18 cellular contexts compared by ENCODE assay signal in genomic region chr12:120488057-120488660, GRCh38. TPM values are rescaled to one million over a fixed set of nuclear protein-coding genes. Genes with fewer than 3 reads are reported as not detected.
A peak's percentile ranks its signal among the peaks of the same experiment; 100 is the strongest.
DNase-seq lines count a peak whose midpoint lies in the region; ATAC-seq and TF ChIP-seq lines count a peak whose summit lies in the region.
"Had no signal": no experiment of that assay in that cellular context is flagged by ENCODE, and none has a peak within 500 bp of the region (broad histone marks: within the 10 kb centered on the region; RNA-seq: fewer than 3 reads in every experiment).

No MANE protein-coding gene starts in this region.

- H3K4me1 ChIP-seq in mesodermal cell (ENCODE audit: control insufficient read depth, insufficient read depth, low read length, poor library complexity, severe bottlenecking), result peaks cover 4% of the 10 kb centered on the region
- H3K4me1 ChIP-seq: Caco-2, upper lobe of left lung had no signal

- peak overlapping the region; percentile 75 for H3K27ac ChIP-seq in cingulate gyrus (ENCODE audit: low read depth, low read length)
- peak overlapping the region; percentile 64 for H3K27ac ChIP-seq in mesodermal cell (ENCODE audit: low read depth, low read length, severe bottlenecking)
- H3K27ac ChIP-seq: upper lobe of left lung had no signal

- H3K36me3 Mint-ChIP-seq in activated T-helper 17 cell treated with anti-CD3 and anti-CD28 coated beads, Interleukin-2, amount 50 U/mL, for 72 hours (ENCODE audit: low read depth), result no peaks in the 10 kb centered on the region
- H3K36me3 Mint-ChIP-seq in stimulated activated naive B cell treated with anti-CD40 and anti-IgM and Interleukin-4, amounts not matched to agents 10 μg/mL and 1 μg/mL and 100 μg/mL, for 72 hours, result peaks cover 6 to 26% of the 10 kb centered on the region in 2 donors
- H3K36me3 Mint-ChIP-seq: activated naive CD8-positive, alpha-beta T cell treated with anti-CD3 and anti-CD28 coated beads for 36 hours had no signal

- H3K4me1 Mint-ChIP-seq in activated T-helper 17 cell treated with anti-CD3 and anti-CD28 coated beads, Interleukin-2, amount 50 U/mL, for 72 hours, result no peaks in the 10 kb centered on the region
- peaks cover 0 to 14% of the 10 kb centered on the region in 2 donors for H3K4me1 Mint-ChIP-seq in stimulated activated naive B cell treated with anti-CD40 and anti-IgM and Interleukin-4, amounts not matched to agents 10 μg/mL and 1 μg/mL and 100 μg/mL, for 72 hours
- H3K4me1 Mint-ChIP-seq: activated naive CD8-positive, alpha-beta T cell treated with anti-CD3 and anti-CD28 coated beads for 36 hours; stimulated activated naive CD8-positive, alpha-beta T cell treated with anti-CD3 and anti-CD28 coated beads, Interleukin-15, amount 100 ng/mL, for 72 hours had no signal

- no peak for DNase-seq in stimulated activated naive B cell treated with anti-CD40 and anti-IgM and Interleukin-4, amounts not matched to agents 10 μg/mL and 1 μg/mL and 100 μg/mL, for 72 hours
- DNase-seq in GM10266 (ENCODE audit: extremely low spot score) (no peak), dedifferentiated amniotic fluid mesenchymal stem cell (ENCODE audit: extremely low spot score) (no peak)
- DNase-seq: activated naive CD8-positive, alpha-beta T cell treated with anti-CD3 and anti-CD28 coated beads for 36 hours; Caco-2; DND-41; effector CD4-positive, alpha-beta T cell; Karpas-422; NCI-H187; small intestine; stimulated activated CD4-positive, alpha-beta T cell treated with anti-CD3 and anti-CD28 coated beads, Interleukin-2, amount 100 ng/mL, for 48 hours; stimulated activated naive CD8-positive, alpha-beta T cell treated with anti-CD3 and anti-CD28 coated beads, Interleukin-15, amount 100 ng/mL, for 72 hours; upper lobe of left lung had no signal

- H3K27ac Mint-ChIP-seq in activated T-helper 17 cell treated with anti-CD3 and anti-CD28 coated beads, Interleukin-2, amount 50 U/mL, for 72 hours, result peak overlapping the region; percentile 11
- H3K27ac Mint-ChIP-seq in stimulated activated naive B cell treated with anti-CD40 and anti-IgM and Interleukin-4, amounts not matched to agents 10 μg/mL and 1 μg/mL and 100 μg/mL, for 72 hours, result peak overlapping the region; percentile 52
- H3K27ac Mint-ChIP-seq: activated naive CD8-positive, alpha-beta T cell treated with anti-CD3 and anti-CD28 coated beads for 36 hours had no signal

- TF ChIP-seq CTCF in GM10266 (IDR thresholded peaks at IDR 0.05; ENCODE audit: control insufficient read depth, insufficient read depth, low read depth, missing control alignments), result no peak

- H3K4me3 Mint-ChIP-seq in activated T-helper 17 cell treated with anti-CD3 and anti-CD28 coated beads, Interleukin-2, amount 50 U/mL, for 72 hours, result no peak overlapping the region
- no peak overlapping the region for H3K4me3 Mint-ChIP-seq in stimulated activated naive B cell treated with anti-CD40 and anti-IgM and Interleukin-4, amounts not matched to agents 10 μg/mL and 1 μg/mL and 100 μg/mL, for 72 hours
- H3K4me3 Mint-ChIP-seq: activated naive CD8-positive, alpha-beta T cell treated with anti-CD3 and anti-CD28 coated beads for 36 hours; stimulated activated naive CD8-positive, alpha-beta T cell treated with anti-CD3 and anti-CD28 coated beads, Interleukin-15, amount 100 ng/mL, for 72 hours had no signal

- H3K4me3 ChIP-seq in mesodermal cell (ENCODE audit: extremely low read depth, insufficient read depth, low read length, poor library complexity, severe bottlenecking), result no peak overlapping the region
- H3K4me3 ChIP-seq: lung, upper lobe of left lung had no signal

- H3K9me3 Mint-ChIP-seq in activated T-helper 17 cell treated with anti-CD3 and anti-CD28 coated beads, Interleukin-2, amount 50 U/mL, for 72 hours, result no peaks in the 10 kb centered on the region
- no peaks in the 10 kb centered on the region for H3K9me3 Mint-ChIP-seq in stimulated activated naive B cell treated with anti-CD40 and anti-IgM and Interleukin-4, amounts not matched to agents 10 μg/mL and 1 μg/mL and 100 μg/mL, for 72 hours
- H3K9me3 Mint-ChIP-seq: activated naive CD8-positive, alpha-beta T cell treated with anti-CD3 and anti-CD28 coated beads for 36 hours; stimulated activated naive CD8-positive, alpha-beta T cell treated with anti-CD3 and anti-CD28 coated beads, Interleukin-15, amount 100 ng/mL, for 72 hours had no signal

- no peak for ATAC-seq in activated T-helper 17 cell treated with anti-CD3 and anti-CD28 coated beads, Interleukin-2, amount 50 U/mL, for 72 hours (replicated peaks)
- ATAC-seq in stimulated activated naive B cell treated with anti-CD40 and anti-IgM and Interleukin-4, amounts not matched to agents 10 μg/mL and 1 μg/mL and 100 μg/mL, for 72 hours (replicated peaks), result no peak
- no peak for ATAC-seq in HG03521 (IDR thresholded peaks at IDR 0.05; ENCODE audit: unreplicated experiment)
- ATAC-seq: stimulated activated naive CD8-positive, alpha-beta T cell treated with anti-CD3 and anti-CD28 coated beads, Interleukin-15, amount 100 ng/mL, for 72 hours had no signal

- 75 to 83% methylated on average over 6 of the region's 6 CpGs for WGBS in mesodermal cell (ENCODE audit: insufficient coverage in 2 of 2), 2 experiments

- H3K36me3 ChIP-seq in mesodermal cell (ENCODE audit: control insufficient read depth, insufficient read depth, low read length), result peaks cover 8% of the 10 kb centered on the region

- no peaks in the 10 kb centered on the region for H3K9me3 ChIP-seq in mesodermal cell (ENCODE audit: control insufficient read depth, low read length)
- H3K9me3 ChIP-seq: Caco-2, upper lobe of left lung had no signal

- no peaks in the 10 kb centered on the region for H3K27me3 Mint-ChIP-seq in activated T-helper 17 cell treated with anti-CD3 and anti-CD28 coated beads, Interleukin-2, amount 50 U/mL, for 72 hours
- no peaks in the 10 kb centered on the region for H3K27me3 Mint-ChIP-seq in stimulated activated naive B cell treated with anti-CD40 and anti-IgM and Interleukin-4, amounts not matched to agents 10 μg/mL and 1 μg/mL and 100 μg/mL, for 72 hours
- H3K27me3 Mint-ChIP-seq: activated naive CD8-positive, alpha-beta T cell treated with anti-CD3 and anti-CD28 coated beads for 36 hours; stimulated activated naive CD8-positive, alpha-beta T cell treated with anti-CD3 and anti-CD28 coated beads, Interleukin-15, amount 100 ng/mL, for 72 hours had no signal

RNA-seq across cellular contexts. Expression of gene DYNLL1, which starts 7.8 kb away (rescaled TPM):
- 100 to 1,000 TPM in 1 of 2 donors, 10 to 100 TPM in 1; 69.2 to 197 TPM for total RNA-seq in activated T-helper 17 cell treated with anti-CD3 and anti-CD28 coated beads, Interleukin-2, amount 50 U/mL, for 72 hours
- 450 TPM for polyA plus RNA-seq in mesodermal cell (2013, experiment 1 of 2)
- 452 TPM for polyA plus RNA-seq in mesodermal cell (2013, experiment 2 of 2)

RNA-seq across cellular contexts. Expression of gene SRSF9, which starts 18.6 kb away (rescaled TPM):
- 100 to 1,000 TPM; 138 to 246 TPM for total RNA-seq in activated T-helper 17 cell treated with anti-CD3 and anti-CD28 coated beads, Interleukin-2, amount 50 U/mL, for 72 hours
- polyA plus RNA-seq in mesodermal cell (2013, experiment 1 of 2), result 228 TPM
- 205 TPM for polyA plus RNA-seq in mesodermal cell (2013, experiment 2 of 2)

RNA-seq across cellular contexts. Expression of gene COQ5, which starts 40.8 kb away (rescaled TPM):
- total RNA-seq in activated T-helper 17 cell treated with anti-CD3 and anti-CD28 coated beads, Interleukin-2, amount 50 U/mL, for 72 hours, result 10 to 100 TPM; 17.2 to 21.8 TPM
- polyA plus RNA-seq in mesodermal cell (2013, experiment 1 of 2), result 54.7 TPM
- 54.7 TPM for polyA plus RNA-seq in mesodermal cell (2013, experiment 2 of 2)

RNA-seq across cellular contexts. Expression of gene GATC, which starts 41.9 kb away (rescaled TPM):
- total RNA-seq in activated T-helper 17 cell treated with anti-CD3 and anti-CD28 coated beads, Interleukin-2, amount 50 U/mL, for 72 hours, result 10 to 100 TPM; 33.2 to 41.3 TPM
- polyA plus RNA-seq in mesodermal cell (2013, experiment 1 of 2), result 15.2 TPM
- polyA plus RNA-seq in mesodermal cell (2013, experiment 2 of 2), result 15.5 TPM

RNA-seq across cellular contexts. Expression of gene TRIAP1, which starts 42.0 kb away (rescaled TPM):
- 10 to 100 TPM; 31.8 to 58.6 TPM for total RNA-seq in activated T-helper 17 cell treated with anti-CD3 and anti-CD28 coated beads, Interleukin-2, amount 50 U/mL, for 72 hours
- polyA plus RNA-seq in mesodermal cell (2013, experiment 1 of 2), result 56.1 TPM
- 58.8 TPM for polyA plus RNA-seq in mesodermal cell (2013, experiment 2 of 2)
